9 cellular contexts compared by ENCODE assay signal in genomic region chr5:59276277-59276647, GRCh38.
DNase-seq lines count a peak whose midpoint lies in the region; ATAC-seq and TF ChIP-seq lines count a peak whose summit lies in the region.
"Had no signal": no experiment of that assay in that cellular context is flagged by ENCODE, and none has a peak within 500 bp of the region (broad histone marks: within the 10 kb centered on the region; RNA-seq: fewer than 3 reads in every experiment).

No MANE protein-coding gene starts in this region.

- H3K9me3 Mint-ChIP-seq in stimulated activated memory B cell treated with anti-CD40 and anti-IgM and Interleukin-4, amounts not matched to agents 10 μg/mL and 1 μg/mL and 100 μg/mL, for 72 hours: no peaks in the 10 kb centered on the region

- H3K4me1 ChIP-seq in lung (ENCODE audit: control insufficient read depth in 2 of 2, insufficient read depth in 2 of 2, low read length in 2 of 2): peaks cover 0 to 7% of the 10 kb centered on the region in 2 donors

- no peaks in the 10 kb centered on the region for H3K27me3 Mint-ChIP-seq in stimulated activated memory B cell treated with anti-CD40 and anti-IgM and Interleukin-4, amounts not matched to agents 10 μg/mL and 1 μg/mL and 100 μg/mL, for 72 hours

- no peak for ATAC-seq in lung (ENCODE audit: insufficient read depth, low FRiP score)
- ATAC-seq in stimulated activated memory B cell treated with anti-CD40 and anti-IgM and Interleukin-4, amounts not matched to agents 10 μg/mL and 1 μg/mL and 100 μg/mL, for 72 hours: no peak
- ATAC-seq in GM21447 (IDR thresholded peaks at IDR 0.05; ENCODE audit: unreplicated experiment): no peak

- H3K27ac Mint-ChIP-seq in stimulated activated memory B cell treated with anti-CD40 and anti-IgM and Interleukin-4, amounts not matched to agents 10 μg/mL and 1 μg/mL and 100 μg/mL, for 72 hours: no peak overlapping the region

- peak overlapping the region; percentile 77 for H3K4me3 Mint-ChIP-seq in stimulated activated memory B cell treated with anti-CD40 and anti-IgM and Interleukin-4, amounts not matched to agents 10 μg/mL and 1 μg/mL and 100 μg/mL, for 72 hours

- no peak for TF ChIP-seq CTCF in coronary artery (IDR thresholded peaks at IDR 0.05)
- no peak for TF ChIP-seq CTCF in lung (IDR thresholded peaks at IDR 0.05; ENCODE audit: control extremely low read depth, extremely low read depth)

- H3K27ac ChIP-seq in coronary artery (peak overlapping the region in 1 of 2 donors; percentile 7), lung (ENCODE audit: low read depth in 1 of 2, low read length in 1 of 2) (peak overlapping the region; percentile 66 to 79)

- H3K27me3 ChIP-seq in lung (ENCODE audit: control insufficient read depth, insufficient read depth): no peaks in the 10 kb centered on the region

- WGBS in lung, 2 donors: 28 to 30% methylated on average over 2 of the region's 2 CpGs

- H3K36me3 Mint-ChIP-seq in stimulated activated memory B cell treated with anti-CD40 and anti-IgM and Interleukin-4, amounts not matched to agents 10 μg/mL and 1 μg/mL and 100 μg/mL, for 72 hours: no peaks in the 10 kb centered on the region

- DNase-seq in LHCN-M2 (ENCODE audit: low read depth) (peak; percentile 31), coronary artery (ENCODE audit: low spot score) (no peak), lung (ENCODE audit: low spot score) (no peak), LoVo (ENCODE audit: low spot score) (no peak), D341Med (ENCODE audit: low spot score) (no peak), putamen (ENCODE audit: low spot score) (no peak)
- DNase-seq: DND-41 had no signal

- H3K9me3 ChIP-seq in lung (ENCODE audit: control insufficient read depth in 2 of 2, insufficient read depth in 1 of 2, low read length in 1 of 2): no peaks in the 10 kb centered on the region

- H3K4me3 ChIP-seq in coronary artery: peak overlapping the region; percentile 66
- H3K4me3 ChIP-seq in lung: no peak overlapping the region

- peaks cover 21% of the 10 kb centered on the region for H3K4me1 Mint-ChIP-seq in stimulated activated memory B cell treated with anti-CD40 and anti-IgM and Interleukin-4, amounts not matched to agents 10 μg/mL and 1 μg/mL and 100 μg/mL, for 72 hours

- H3K36me3 ChIP-seq in lung (ENCODE audit: control insufficient read depth in 2 of 2, insufficient read depth in 2 of 2, low read length in 2 of 2): no peaks in the 10 kb centered on the region
